Comparison of ENCODE assay signal across 9 cellular contexts in the genomic region with DNA sequence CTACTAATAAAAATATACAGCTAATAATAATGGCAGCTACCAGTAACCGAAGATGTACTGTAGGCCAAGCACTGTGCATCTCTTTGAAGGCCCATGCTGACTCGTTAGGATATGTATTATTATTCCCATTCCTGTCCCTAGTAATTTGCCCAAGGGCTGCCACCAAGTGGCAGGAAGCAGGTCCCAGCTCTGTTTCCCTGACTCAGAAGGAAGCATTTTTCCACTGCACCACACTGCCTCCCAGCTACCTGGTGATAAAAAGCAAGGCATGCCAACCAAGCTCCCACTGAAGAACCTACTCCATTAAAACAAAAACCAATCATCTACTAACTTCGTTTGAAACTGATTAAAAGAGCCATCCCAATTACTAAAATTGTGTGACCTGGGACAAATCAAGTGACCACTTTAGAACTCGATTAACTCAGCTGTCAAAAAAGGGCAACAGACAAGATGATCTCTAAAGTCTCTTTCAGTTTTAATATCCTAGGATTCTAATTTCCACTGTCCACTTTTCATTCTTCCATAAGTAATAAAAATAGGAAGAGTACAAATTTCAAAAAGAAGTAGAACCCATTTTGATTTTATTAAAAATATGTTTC. TPM values are rescaled to one million over a fixed set of nuclear protein-coding genes. Genes with fewer than 3 reads are reported as not detected.
DNase-seq lines count a peak whose midpoint lies in the region; ATAC-seq and TF ChIP-seq lines count a peak whose summit lies in the region.
"Had no signal": no experiment of that assay in that cellular context is flagged by ENCODE, and none has a peak within 500 bp of the region (broad histone marks: within the 10 kb centered on the region; RNA-seq: fewer than 3 reads in every experiment).

No MANE protein-coding gene starts in this region.

- H3K27me3 Mint-ChIP-seq in neural progenitor cell (ENCODE audit: insufficient read depth, low read depth): no peaks in the 10 kb centered on the region
- H3K27me3 Mint-ChIP-seq: IgD-negative memory B cell had no signal

- no peak for TF ChIP-seq POLR2A in Peyer's patch (IDR thresholded peaks at IDR 0.05)

- H4K20me1 ChIP-seq in neural progenitor cell (ENCODE audit: low read depth): no peaks in the 10 kb centered on the region

- H3K27ac Mint-ChIP-seq in neural progenitor cell: no peak overlapping the region
- H3K27ac Mint-ChIP-seq: IgD-negative memory B cell had no signal

- H3F3A ChIP-seq in neural progenitor cell (ENCODE audit: low read depth): no peaks in the 10 kb centered on the region

- no peak overlapping the region for H3K4me3 Mint-ChIP-seq in neural progenitor cell
- H3K4me3 Mint-ChIP-seq: IgD-negative memory B cell had no signal

- H3K4me1 ChIP-seq in Peyer's patch: no peaks in the 10 kb centered on the region
- H3K4me1 ChIP-seq in neural progenitor cell: no peaks in the 10 kb centered on the region

- no peaks in the 10 kb centered on the region for H3K9me3 Mint-ChIP-seq in neural progenitor cell

- DNase-seq in DMS 273 treated with DMSO at 0.1 percent for 48 hours (lab: John Stamatoyannopoulos, UW) (peak; percentile 42), KBM-7 (peak; percentile 76), Peyer's patch (peak in 2 of 3 donors; percentile 62 to 76), epithelial cell of esophagus (ENCODE audit: low read depth) (peak; percentile 87), neural progenitor cell (ENCODE audit: low spot score) (peak; percentile 77), GM20000 (ENCODE audit: low spot score) (no peak)
- no peak for DNase-seq in activated CD4-positive, alpha-beta T cell treated with anti-CD3 and anti-CD28 coated beads, Interleukin-2, amount 50 U/mL, for 48 hours

- no peak overlapping the region for H3K27ac ChIP-seq in Peyer's patch
- no peak overlapping the region for H3K27ac ChIP-seq in neural progenitor cell

- H3K36me3 Mint-ChIP-seq in neural progenitor cell: no peaks in the 10 kb centered on the region
- H3K36me3 Mint-ChIP-seq: IgD-negative memory B cell had no signal

- H3K4me2 ChIP-seq in neural progenitor cell: no peak overlapping the region

- ATAC-seq in GM21360 (IDR thresholded peaks at IDR 0.05; ENCODE audit: unreplicated experiment): no peak

- no peak overlapping the region for H2AFZ ChIP-seq in neural progenitor cell (replicated peaks)

- H3K27me3 ChIP-seq in Peyer's patch: no peaks in the 10 kb centered on the region
- H3K27me3 ChIP-seq in neural progenitor cell: no peaks in the 10 kb centered on the region

- no peaks in the 10 kb centered on the region for H3K79me2 ChIP-seq in neural progenitor cell (ENCODE audit: low read depth)

- no peaks in the 10 kb centered on the region for H3K36me3 ChIP-seq in Peyer's patch
- H3K36me3 ChIP-seq in neural progenitor cell: no peaks in the 10 kb centered on the region

- TF ChIP-seq CTCF in Peyer's patch (IDR thresholded peaks at IDR 0.05) (peak in 4 of 6 experiments; percentile 46 to 96 (median 88)), epithelial cell of esophagus (IDR thresholded peaks at IDR 0.05; ENCODE audit: insufficient read depth, low read depth, low read length, missing control alignments) (peak; percentile 96), neural progenitor cell (IDR thresholded peaks at IDR 0.05) (peak; percentile 71), GM20000 (IDR thresholded peaks at IDR 0.05; ENCODE audit: extremely low read depth, missing control alignments) (no peak)

- no peak overlapping the region for H3K9ac ChIP-seq in neural progenitor cell

- H3K4me3 ChIP-seq in Peyer's patch (no peak overlapping the region), epithelial cell of esophagus (ENCODE audit: low read length) (no peak overlapping the region), neural progenitor cell (no peak overlapping the region)

- peaks cover 3% of the 10 kb centered on the region for H3K4me1 Mint-ChIP-seq in neural progenitor cell
- H3K4me1 Mint-ChIP-seq: IgD-negative memory B cell had no signal

- H3K9me3 ChIP-seq in Peyer's patch (no peaks in the 10 kb centered on the region), neural progenitor cell (ENCODE audit: low read depth) (no peaks in the 10 kb centered on the region)

- in situ Hi-C loops in KBM-7 (cut with MboI; ENCODE audit: low pct_unique_long_range_greater_than_20kb, low sequenced_read_pairs): loop anchor here (10.0 kb wide), 1 partner anchor 233 kb away; no protein-coding TSS in a partner anchor

RNA-seq across cellular contexts. Expression of a gene that starts 24.3 kb away (rescaled TPM):
- total RNA-seq in Peyer's patch (10 to 100 TPM; 11.3 to 27.2 (median 16.5) TPM), neural progenitor cell (ENCODE audit: low replicate concordance) (16.3 and 20.1 TPM in 2 replicates)

Comparison
In these comparisons a context has a peak if more than half of its experiments do, and no peak if none do; other contexts are left out.
1. DNase-seq: peak in DMS 273 treated with DMSO at 0.1 percent for 48 hours (single experiment), KBM-7 (single experiment), Peyer's patch (2 of 3), epithelial cell of esophagus (single experiment) and neural progenitor cell (single experiment); none in activated CD4-positive, alpha-beta T cell treated with anti-CD3 and anti-CD28 coated beads, Interleukin-2, amount 50 U/mL, for 48 hours (0 of 2) and GM20000 (single experiment).